8 cellular contexts compared by ENCODE assay signal in the genomic region with DNA sequence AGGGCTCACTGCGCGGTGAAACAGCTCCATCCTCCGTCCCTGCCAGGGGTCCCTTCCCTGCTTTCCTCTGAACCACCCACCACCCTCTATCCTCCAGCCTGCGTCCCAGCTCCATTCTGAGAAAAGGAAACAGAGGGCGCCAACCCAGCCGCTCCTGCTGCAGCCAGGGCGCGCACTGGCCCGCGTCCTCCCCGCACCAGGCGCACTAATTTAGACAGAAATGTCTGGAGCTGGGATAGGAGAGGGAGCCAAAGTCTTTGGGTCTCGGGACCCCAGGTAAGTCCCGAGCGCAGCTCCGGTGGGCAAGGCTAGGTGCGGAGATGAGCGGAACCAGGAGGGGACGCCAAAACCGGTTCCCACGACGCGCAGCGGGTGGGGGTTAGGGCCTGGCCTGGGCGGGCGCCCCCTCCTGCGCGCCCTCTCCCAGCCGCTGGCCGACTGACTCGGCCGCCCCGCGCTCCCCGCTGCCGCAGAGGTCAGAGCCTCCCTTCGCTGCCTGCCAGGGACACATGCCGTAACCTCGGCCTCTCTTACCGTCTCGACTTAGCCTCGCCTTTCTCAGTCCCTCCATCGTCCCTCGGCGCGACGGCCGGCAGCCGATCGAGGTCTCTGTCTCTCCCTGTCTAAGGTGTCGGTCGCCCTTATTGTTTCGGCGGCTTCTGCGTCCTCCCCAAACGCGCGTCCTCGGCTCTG. TPM values are rescaled to one million over a fixed set of nuclear protein-coding genes. Genes with fewer than 3 reads are reported as not detected.
DNase-seq lines count a peak whose midpoint lies in the region; ATAC-seq and TF ChIP-seq lines count a peak whose summit lies in the region.

No MANE protein-coding gene starts in this region.

- TF ChIP-seq CTCF in Panc1 (IDR thresholded peaks at IDR 0.05) (peak; percentile 77), mucosa of descending colon (IDR thresholded peaks at IDR 0.05) (no peak), vagina (IDR thresholded peaks at IDR 0.05) (no peak)

- peak overlapping the region; percentile 85 for H3K9ac ChIP-seq in endocrine pancreas (ENCODE audit: control insufficient read depth, insufficient read depth, low read length)

- intact Hi-C loops in Panc1 (cut with micrococcal nuclease; ENCODE audit: unreplicated experiment) (no loop called here), mucosa of descending colon (cut with DNase I, micrococcal nuclease) (no loop called here), vagina (cut with DNase I) (no loop called here)

- POLR2A ChIA-PET in Panc1 (lab: Charles Lee): no interaction called here

- H3K4me3 ChIP-seq in Panc1 (ENCODE audit: low read depth in 2 of 2, low read length in 2 of 2) (peak overlapping the region; percentile 37 to 60), endocrine pancreas (ENCODE audit: control insufficient read depth, insufficient read depth, low read length) (no peak overlapping the region), mucosa of descending colon (peak overlapping the region; percentile 74), vagina (peak overlapping the region; percentile 60 to 79)

- CTCF ChIA-PET in Panc1 (lab: Charles Lee): interaction anchor here (0.6 to 1.6 kb wide), 2 partner anchors 271 to 885 kb away, joined by 3 to 4 read pairs; no protein-coding TSS in a partner anchor

- H3K27me3 ChIP-seq in Panc1 (ENCODE audit: control insufficient read depth, insufficient read depth, low read length): peaks cover 6% of the 10 kb centered on the region; the same call in 1 of the 2 replicates
- H3K27me3 ChIP-seq in endocrine pancreas (ENCODE audit: control insufficient read depth, insufficient read depth, low read length): no peaks in the 10 kb centered on the region
- H3K27me3 ChIP-seq in vagina: no peaks in the 10 kb centered on the region

- in situ Hi-C loops in G401 (cut with HindIII; ENCODE audit: low sequenced_read_pairs): no loop called here
- in situ Hi-C loops in Panc1 (cut with HindIII; ENCODE audit: low pct_unique_long_range_greater_than_20kb, low sequenced_read_pairs): no loop called here

- H3K9me3 ChIP-seq in Panc1 (ENCODE audit: control insufficient read depth, insufficient read depth, low read depth, low read length) (no peaks in the 10 kb centered on the region), endocrine pancreas (ENCODE audit: control insufficient read depth, low read length) (no peaks in the 10 kb centered on the region), mucosa of descending colon (no peaks in the 10 kb centered on the region), vagina (no peaks in the 10 kb centered on the region)

- H3K27ac ChIP-seq in Panc1 (ENCODE audit: low read length) (no peak overlapping the region), vagina (peak overlapping the region; percentile 85)

- DNase-seq in G401 (ENCODE audit: low spot score): peak; percentile 36
- DNase-seq in Panc1 (ENCODE audit: low read depth, low spot score): no peak
- peak in 2 of 3 donors; percentile 56 to 66 for DNase-seq in mucosa of descending colon
- DNase-seq in vagina (ENCODE audit: extremely low spot score in 2 of 2): no peak
- DNase-seq in NCI-H526 treated with DMSO at 0.1 percent for 48 hours (lab: John Stamatoyannopoulos, UW): no peak
- DNase-seq in activated CD4-positive, CD25-positive, alpha-beta regulatory T cell treated with anti-CD3 and anti-CD28 coated beads, Interleukin-2, amount 50 U/mL, for 72 hours: no peak
- DNase-seq in foreskin melanocyte: no peak

- H3K4me1 ChIP-seq in Panc1 (ENCODE audit: control insufficient read depth, insufficient read depth, low read length) (peaks cover 8% of the 10 kb centered on the region), endocrine pancreas (ENCODE audit: control insufficient read depth, insufficient read depth, low read length) (peaks cover 6% of the 10 kb centered on the region), mucosa of descending colon (ENCODE audit: low read depth) (peaks cover 31% of the 10 kb centered on the region), vagina (peaks cover 36% of the 10 kb centered on the region)

- no peak for TF ChIP-seq POLR2A in vagina (IDR thresholded peaks at IDR 0.05)

- BruUV-seq in Panc1 (replicated peaks; lab: Mats Ljungman, UMichigan): no TSS peak

- H3K36me3 ChIP-seq in Panc1 (ENCODE audit: control insufficient read depth, insufficient read depth, low read length) (peaks cover 2% of the 10 kb centered on the region; the same call in 1 of the 2 replicates), endocrine pancreas (ENCODE audit: control insufficient read depth, insufficient read depth, low read length) (no peaks in the 10 kb centered on the region), mucosa of descending colon (ENCODE audit: low read depth) (no peaks in the 10 kb centered on the region), vagina (no peaks in the 10 kb centered on the region)

- ATAC-seq in Panc1 (peak; percentile 67), mucosa of descending colon (no peak)

RNA-seq across cellular contexts. Expression of a gene that starts 2.0 kb away (rescaled TPM):
- not detected in 2 replicates for total RNA-seq in G401 (2014; rRNA removed; shearing (Covaris generic))
- total RNA-seq in Panc1 (2021; ENCODE audit: unreplicated experiment): 4.4 TPM
- 2.9 TPM for polyA plus RNA-seq in Panc1 (2012; ENCODE audit: insufficient read length)
- 100 to 1,000 TPM; 162 to 274 (median 163) TPM for total RNA-seq in mucosa of descending colon
- total RNA-seq in vagina: 18.9 TPM

RNA-seq across cellular contexts. Expression of a gene that starts 24.0 kb away (rescaled TPM):
- 13.3 and 22.3 TPM in 2 replicates for total RNA-seq in G401 (2014; rRNA removed; shearing (Covaris generic))
- total RNA-seq in Panc1 (2021; ENCODE audit: unreplicated experiment) (39.4 TPM), mucosa of descending colon (10 to 100 TPM; 31.5 to 44.9 (median 44.7) TPM), vagina (19.9 TPM)
- 33.4 TPM for polyA plus RNA-seq in Panc1 (2012; ENCODE audit: insufficient read length)

Comparison
In these comparisons a context has a peak if more than half of its experiments do, and no peak if none do; other contexts are left out.
1. DNase-seq: peak in G401 (single experiment) and mucosa of descending colon (2 of 3); none in Panc1 (single experiment), vagina (0 of 2), NCI-H526 treated with DMSO at 0.1 percent for 48 hours (single experiment), activated CD4-positive, CD25-positive, alpha-beta regulatory T cell treated with anti-CD3 and anti-CD28 coated beads, Interleukin-2, amount 50 U/mL, for 72 hours (single experiment) and foreskin melanocyte (single experiment).